8 cellular contexts compared by ENCODE assay signal in genomic region chr13:61410669-61411297, GRCh38. TPM values are rescaled to one million over a fixed set of nuclear protein-coding genes. Genes with fewer than 3 reads are reported as not detected.
DNase-seq lines count a peak whose midpoint lies in the region; TF ChIP-seq lines count a peak whose summit lies in the region.

No MANE protein-coding gene starts in this region.

- DNase-seq in GM12865 (ENCODE audit: low read depth) = peak; percentile 20
- DNase-seq in fibroblast of mammary gland (ENCODE audit: low read depth) = peak; percentile 12
- no peak for DNase-seq in activated effector memory CD4-positive, alpha-beta T cell treated with Interleukin-2 at 50 U/mL for 16 hours
- DNase-seq in KG1 (lab: John Stamatoyannopoulos, UW) = no peak
- DNase-seq in activated naive CD4-positive, alpha-beta T cell treated with Interleukin-2 at 50 U/mL for 16 hours = no peak
- DNase-seq in sigmoid colon = no peak

- H3K27me3 ChIP-seq in OCI-LY3 (ENCODE audit: low read depth, low read length) (no peaks in the 10 kb centered on the region), sigmoid colon (peaks cover 0 to 20% (median 6%) of the 10 kb centered on the region in 3 donors)

- 94 to 100% methylated on average over 1 of the region's 1 CpG for WGBS in sigmoid colon, 2 donors

- TF ChIP-seq POLR2A in sigmoid colon (IDR thresholded peaks at IDR 0.05) = no peak

- H3K9me3 ChIP-seq in OCI-LY3 (ENCODE audit: insufficient read depth, low read length) (no peaks in the 10 kb centered on the region), sigmoid colon (no peaks in the 10 kb centered on the region)

- no peaks in the 10 kb centered on the region for H4K20me1 ChIP-seq in OCI-LY3 (ENCODE audit: insufficient read depth, low read length)

- H3K4me3 ChIP-seq in GM12865 (ENCODE audit: low read depth, low read length) = no peak overlapping the region
- no peak overlapping the region for H3K4me3 ChIP-seq in OCI-LY3 (ENCODE audit: low read length)
- H3K4me3 ChIP-seq in fibroblast of mammary gland (ENCODE audit: control insufficient read depth, low read depth, low read length) = no peak overlapping the region
- H3K4me3 ChIP-seq in sigmoid colon = no peak overlapping the region

- no peak overlapping the region for H3K9ac ChIP-seq in OCI-LY3 (ENCODE audit: low read length)

- H2AFZ ChIP-seq in OCI-LY3 (ENCODE audit: low read depth, low read length) = no peak overlapping the region

- no peak for TF ChIP-seq EP300 in sigmoid colon (IDR thresholded peaks at IDR 0.05)

- H3K36me3 ChIP-seq in OCI-LY3 (replicated peaks; ENCODE audit: low read depth, low read length) (no peaks in the 10 kb centered on the region), sigmoid colon (no peaks in the 10 kb centered on the region)

- H3K4me1 ChIP-seq in OCI-LY3 (ENCODE audit: low read length) = no peaks in the 10 kb centered on the region
- peaks cover 0 to 23% (median 10%) of the 10 kb centered on the region in 4 donors for H3K4me1 ChIP-seq in sigmoid colon

- no peak overlapping the region for H3K4me2 ChIP-seq in OCI-LY3 (ENCODE audit: low read length)

- TF ChIP-seq CTCF in 22Rv1 (IDR thresholded peaks at IDR 0.05) (peak; percentile 88), GM12865 (IDR thresholded peaks at IDR 0.05; ENCODE audit: insufficient read depth, low read depth, low read length, missing control alignments) (peak; percentile 34), OCI-LY3 (IDR thresholded peaks at IDR 0.05; ENCODE audit: low read depth, low read length) (peak; percentile 71), fibroblast of mammary gland (conservative IDR thresholded peaks at IDR 0.05; ENCODE audit: control insufficient read depth, insufficient read depth, low read depth, low read length) (peak; percentile 49), sigmoid colon (IDR thresholded peaks at IDR 0.05) (peak in 1 of 4 experiments; percentile 32)

- H3K79me2 ChIP-seq in OCI-LY3 (ENCODE audit: low read length) = no peaks in the 10 kb centered on the region

- H3K27ac ChIP-seq in 22Rv1 = no peak overlapping the region
- H3K27ac ChIP-seq in OCI-LY3 (ENCODE audit: low read length) = no peak overlapping the region
- H3K27ac ChIP-seq in sigmoid colon = no peak overlapping the region

- intact Hi-C loops in sigmoid colon (cut with DNase I) = loop anchor here (10.0 kb wide), 1 partner anchor 756 kb away; no protein-coding TSS in a partner anchor

RNA-seq across cellular contexts. Expression of gene PCDH20, which starts 4.9 kb away (rescaled TPM):
- total RNA-seq in sigmoid colon = 1 to 10 TPM; 1.1 to 6.1 (median 3.2) TPM
- polyA plus RNA-seq in sigmoid colon = 1 to 10 TPM; 1.2 to 3.1 (median 1.4) TPM

Comparison
In these comparisons a context has a peak if more than half of its experiments do, and no peak if none do; other contexts are left out.
1. DNase-seq: peak in GM12865 (single experiment) and fibroblast of mammary gland (single experiment); none in activated effector memory CD4-positive, alpha-beta T cell treated with Interleukin-2 at 50 U/mL for 16 hours (single experiment), KG1 (single experiment), activated naive CD4-positive, alpha-beta T cell treated with Interleukin-2 at 50 U/mL for 16 hours (single experiment) and sigmoid colon (single experiment).